16 cellular contexts compared by ENCODE assay signal in genomic region chr7:47493971-47494370, GRCh38.
A peak's percentile ranks its signal among the peaks of the same experiment; 100 is the strongest.
DNase-seq lines count a peak whose midpoint lies in the region; ATAC-seq and TF ChIP-seq lines count a peak whose summit lies in the region.
"Had no signal": no experiment of that assay in that cellular context is flagged by ENCODE, and none has a peak within 500 bp of the region (broad histone marks: within the 10 kb centered on the region; RNA-seq: fewer than 3 reads in every experiment).

No MANE protein-coding gene starts in this region.

- no peak overlapping the region for H3K4me3 ChIP-seq in brain microvascular endothelial cell (ENCODE audit: low read depth, low read length)
- H3K4me3 ChIP-seq in mucosa of descending colon, result no peak overlapping the region
- H3K4me3 ChIP-seq in transverse colon, result no peak overlapping the region
- H3K4me3 ChIP-seq: A549 had no signal

- H3K4me1 ChIP-seq in mucosa of descending colon (ENCODE audit: low read depth) (peaks cover 33% of the 10 kb centered on the region), transverse colon (peaks cover 31 to 52% (median 37%) of the 10 kb centered on the region in 4 donors)

- TF ChIP-seq CTCF in brain microvascular endothelial cell (IDR thresholded peaks at IDR 0.05; ENCODE audit: low read depth, low read length, missing control alignments) (no peak), mucosa of descending colon (IDR thresholded peaks at IDR 0.05) (no peak), transverse colon (IDR thresholded peaks at IDR 0.05) (no peak)

- H3K9me3 ChIP-seq in mucosa of descending colon (no peaks in the 10 kb centered on the region), transverse colon (no peaks in the 10 kb centered on the region)
- H3K9me3 ChIP-seq: A549 had no signal

- WGBS in transverse colon (ENCODE audit: low coverage in 1 of 2), 2 donors, result 55% methylated on average over 3 of the region's 3 CpGs; no CpG with 5 or more reads in 1 of the 2 donors

- peak; percentile 45 for ATAC-seq in mucosa of descending colon
- ATAC-seq: A549 had no signal

- intact Hi-C loops in mucosa of descending colon (cut with DNase I, micrococcal nuclease) (no loop called here), transverse colon (cut with DNase I; ENCODE audit: low total_unique reads) (no loop called here)

- DNase-seq in SIG-M5 treated with dmso at 0.1 percent for 504 hours (lab: John Stamatoyannopoulos, UW; ENCODE audit: unreplicated experiment) (peak; percentile 17), SIG-M5 (lab: John Stamatoyannopoulos, UW) (no peak), brain microvascular endothelial cell (no peak), mucosa of descending colon (no peak), transverse colon (no peak), medulla oblongata (ENCODE audit: extremely low spot score) (no peak), COR-L47 (lab: John Stamatoyannopoulos, UW) (no peak)
- no peak for DNase-seq in activated CD4-positive, alpha-beta T cell treated with anti-CD3 and anti-CD28 coated beads, Interleukin-2, amount 50 U/mL, for 4 hours
- DNase-seq: activated CD4-positive, alpha-beta memory T cell treated with anti-CD3 and anti-CD28 coated beads for 36 hours; activated naive CD4-positive, alpha-beta T cell treated with anti-CD3 and anti-CD28 coated beads for 36 hours; DMS79 treated with DMSO at 0.1 percent for 48 hours; midbrain; NCI-H1048; NCI-H524; SW 1271 had no signal

- no peaks in the 10 kb centered on the region for H3K27me3 ChIP-seq in brain microvascular endothelial cell (replicated peaks)
- no peaks in the 10 kb centered on the region for H3K27me3 ChIP-seq in transverse colon

- H3K27ac ChIP-seq in brain microvascular endothelial cell, result peak overlapping the region; percentile 68
- peak overlapping the region; percentile 44 to 69 (median 60) for H3K27ac ChIP-seq in transverse colon

- H3K36me3 ChIP-seq in brain microvascular endothelial cell (replicated peaks) (no peaks in the 10 kb centered on the region), mucosa of descending colon (ENCODE audit: low read depth) (no peaks in the 10 kb centered on the region), transverse colon (no peaks in the 10 kb centered on the region)

- in situ Hi-C loops in brain microvascular endothelial cell (cut with HindIII; ENCODE audit: low pct_ligation_motif_present, low sequenced_read_pairs), result no loop called here
- in situ Hi-C loops in transverse colon (cut with MboI; ENCODE audit: low pct_ligation_motif_present in 1 of 4, low pct_unique_long_range_greater_than_20kb in 1 of 4, low sequenced_read_pairs in 3 of 4), result no loop called here

- TF ChIP-seq POLR2A in transverse colon (IDR thresholded peaks at IDR 0.05), result no peak

- no peak for TF ChIP-seq EP300 in transverse colon (IDR thresholded peaks at IDR 0.05; ENCODE audit: low read depth)
